12 cellular contexts compared by ENCODE assay signal in genomic region chr14:92668266-92668973, GRCh38.
DNase-seq lines count a peak whose midpoint lies in the region; ATAC-seq lines count a peak whose summit lies in the region.
"Had no signal": no experiment of that assay in that cellular context is flagged by ENCODE, and none has a peak within 500 bp of the region (broad histone marks: within the 10 kb centered on the region; RNA-seq: fewer than 3 reads in every experiment).

No MANE protein-coding gene starts in this region.

- peak; percentile 66 for ATAC-seq in HG02852 (IDR thresholded peaks at IDR 0.05; ENCODE audit: unreplicated experiment)
- no peak for ATAC-seq in GM21381 (IDR thresholded peaks at IDR 0.05; ENCODE audit: unreplicated experiment)
- ATAC-seq: left ventricle myocardium superior had no signal

- CTCF ChIA-PET in activated naive CD4-positive, alpha-beta T cell treated with anti-CD3 and anti-CD28 coated beads for 36 hours (lab: Charles Lee) = interaction anchor here (1.0 to 1.7 kb wide), 3 partner anchors 12 to 55 kb away, joined by 3 to 14 read pairs (median 5); no protein-coding TSS in a partner anchor
- CTCF ChIA-PET in activated naive CD4-positive, alpha-beta T cell treated with anti-CD3 and anti-CD28 coated beads, Interleukin-2, amount 10 ng/mL, durations not matched to agents 7 days and 5 days (lab: Charles Lee) = interaction anchor here (0.7 to 1.1 kb wide), 2 partner anchors 12 to 55 kb away, joined by 3 to 4 read pairs; no protein-coding TSS in a partner anchor

- no peaks in the 10 kb centered on the region for H3K9me3 Mint-ChIP-seq in activated naive CD4-positive, alpha-beta T cell treated with anti-CD3 and anti-CD28 coated beads for 36 hours
- H3K9me3 Mint-ChIP-seq in activated naive CD4-positive, alpha-beta T cell treated with anti-CD3 and anti-CD28 coated beads, Interleukin-2, amount 10 ng/mL, durations not matched to agents 7 days and 5 days = no peaks in the 10 kb centered on the region
- H3K9me3 Mint-ChIP-seq in activated naive CD8-positive, alpha-beta T cell treated with anti-CD3 and anti-CD28 coated beads for 36 hours = no peaks in the 10 kb centered on the region
- no peaks in the 10 kb centered on the region for H3K9me3 Mint-ChIP-seq in stimulated activated naive CD8-positive, alpha-beta T cell treated with anti-CD3 and anti-CD28 coated beads, Interleukin-15, Interleukin-2, amounts not matched to agents 100 ng/mL and 50 ng/mL, for 24 hours

- H3K4me3 Mint-ChIP-seq in activated naive CD4-positive, alpha-beta T cell treated with anti-CD3 and anti-CD28 coated beads for 36 hours = no peak overlapping the region
- no peak overlapping the region for H3K4me3 Mint-ChIP-seq in activated naive CD4-positive, alpha-beta T cell treated with anti-CD3 and anti-CD28 coated beads, Interleukin-2, amount 10 ng/mL, durations not matched to agents 7 days and 5 days
- H3K4me3 Mint-ChIP-seq in activated naive CD8-positive, alpha-beta T cell treated with anti-CD3 and anti-CD28 coated beads for 36 hours = no peak overlapping the region
- H3K4me3 Mint-ChIP-seq in stimulated activated naive CD8-positive, alpha-beta T cell treated with anti-CD3 and anti-CD28 coated beads, Interleukin-15, Interleukin-2, amounts not matched to agents 100 ng/mL and 50 ng/mL, for 24 hours = peak overlapping the region; percentile 40

- intact Hi-C loops in activated naive CD4-positive, alpha-beta T cell treated with anti-CD3 and anti-CD28 coated beads for 36 hours (cut with micrococcal nuclease) = loop anchor here (1.0 kb wide), 3 partner anchors 9 to 17 kb away; no protein-coding TSS in a partner anchor

- H3K27ac Mint-ChIP-seq in activated naive CD4-positive, alpha-beta T cell treated with anti-CD3 and anti-CD28 coated beads for 36 hours = peak overlapping the region; percentile 79
- H3K27ac Mint-ChIP-seq in activated naive CD4-positive, alpha-beta T cell treated with anti-CD3 and anti-CD28 coated beads, Interleukin-2, amount 10 ng/mL, durations not matched to agents 7 days and 5 days = no peak overlapping the region
- H3K27ac Mint-ChIP-seq in activated naive CD8-positive, alpha-beta T cell treated with anti-CD3 and anti-CD28 coated beads for 36 hours = peak overlapping the region; percentile 86
- H3K27ac Mint-ChIP-seq in stimulated activated naive CD8-positive, alpha-beta T cell treated with anti-CD3 and anti-CD28 coated beads, Interleukin-15, Interleukin-2, amounts not matched to agents 100 ng/mL and 50 ng/mL, for 24 hours = peak overlapping the region; percentile 85

- H3K4me1 Mint-ChIP-seq in activated naive CD4-positive, alpha-beta T cell treated with anti-CD3 and anti-CD28 coated beads for 36 hours (ENCODE audit: low read depth) = peaks cover 77% of the 10 kb centered on the region
- peaks cover 55% of the 10 kb centered on the region for H3K4me1 Mint-ChIP-seq in activated naive CD4-positive, alpha-beta T cell treated with anti-CD3 and anti-CD28 coated beads, Interleukin-2, amount 10 ng/mL, durations not matched to agents 7 days and 5 days
- peaks cover 80% of the 10 kb centered on the region for H3K4me1 Mint-ChIP-seq in activated naive CD8-positive, alpha-beta T cell treated with anti-CD3 and anti-CD28 coated beads for 36 hours
- peaks cover 93% of the 10 kb centered on the region for H3K4me1 Mint-ChIP-seq in stimulated activated naive CD8-positive, alpha-beta T cell treated with anti-CD3 and anti-CD28 coated beads, Interleukin-15, Interleukin-2, amounts not matched to agents 100 ng/mL and 50 ng/mL, for 24 hours (ENCODE audit: low read depth)

- peaks cover 26% of the 10 kb centered on the region for H3K36me3 Mint-ChIP-seq in activated naive CD4-positive, alpha-beta T cell treated with anti-CD3 and anti-CD28 coated beads for 36 hours (ENCODE audit: low read depth)
- H3K36me3 Mint-ChIP-seq in activated naive CD4-positive, alpha-beta T cell treated with anti-CD3 and anti-CD28 coated beads, Interleukin-2, amount 10 ng/mL, durations not matched to agents 7 days and 5 days = peaks cover 76% of the 10 kb centered on the region
- peaks cover 77% of the 10 kb centered on the region for H3K36me3 Mint-ChIP-seq in activated naive CD8-positive, alpha-beta T cell treated with anti-CD3 and anti-CD28 coated beads for 36 hours
- H3K36me3 Mint-ChIP-seq in stimulated activated naive CD8-positive, alpha-beta T cell treated with anti-CD3 and anti-CD28 coated beads, Interleukin-15, Interleukin-2, amounts not matched to agents 100 ng/mL and 50 ng/mL, for 24 hours (ENCODE audit: low read depth) = peaks cover 80% of the 10 kb centered on the region

- no peak for DNase-seq in activated naive CD4-positive, alpha-beta T cell treated with anti-CD3 and anti-CD28 coated beads for 36 hours
- DNase-seq in activated naive CD4-positive, alpha-beta T cell treated with anti-CD3 and anti-CD28 coated beads, Interleukin-2, amount 10 ng/mL, durations not matched to agents 7 days and 5 days = no peak
- peak; percentile 57 for DNase-seq in activated naive CD8-positive, alpha-beta T cell treated with anti-CD3 and anti-CD28 coated beads for 36 hours
- DNase-seq in NCI-H2171 (lab: John Stamatoyannopoulos, UW) = no peak
- no peak for DNase-seq in putamen (ENCODE audit: low spot score)
- DNase-seq: left ventricle myocardium superior; NCI-H526; occipital lobe; stimulated activated CD8-positive, alpha-beta memory T cell treated with anti-CD3 and anti-CD28 coated beads, Interleukin-4, amount 100 ng/mL, for 48 hours had no signal

- no peaks in the 10 kb centered on the region for H3K27me3 Mint-ChIP-seq in activated naive CD4-positive, alpha-beta T cell treated with anti-CD3 and anti-CD28 coated beads for 36 hours (ENCODE audit: low read depth)
- no peaks in the 10 kb centered on the region for H3K27me3 Mint-ChIP-seq in activated naive CD4-positive, alpha-beta T cell treated with anti-CD3 and anti-CD28 coated beads, Interleukin-2, amount 10 ng/mL, durations not matched to agents 7 days and 5 days
- no peaks in the 10 kb centered on the region for H3K27me3 Mint-ChIP-seq in activated naive CD8-positive, alpha-beta T cell treated with anti-CD3 and anti-CD28 coated beads for 36 hours
- H3K27me3 Mint-ChIP-seq in stimulated activated naive CD8-positive, alpha-beta T cell treated with anti-CD3 and anti-CD28 coated beads, Interleukin-15, Interleukin-2, amounts not matched to agents 100 ng/mL and 50 ng/mL, for 24 hours = no peaks in the 10 kb centered on the region
